Comparison of ENCODE assay signal across 10 cellular contexts in the genomic region with DNA sequence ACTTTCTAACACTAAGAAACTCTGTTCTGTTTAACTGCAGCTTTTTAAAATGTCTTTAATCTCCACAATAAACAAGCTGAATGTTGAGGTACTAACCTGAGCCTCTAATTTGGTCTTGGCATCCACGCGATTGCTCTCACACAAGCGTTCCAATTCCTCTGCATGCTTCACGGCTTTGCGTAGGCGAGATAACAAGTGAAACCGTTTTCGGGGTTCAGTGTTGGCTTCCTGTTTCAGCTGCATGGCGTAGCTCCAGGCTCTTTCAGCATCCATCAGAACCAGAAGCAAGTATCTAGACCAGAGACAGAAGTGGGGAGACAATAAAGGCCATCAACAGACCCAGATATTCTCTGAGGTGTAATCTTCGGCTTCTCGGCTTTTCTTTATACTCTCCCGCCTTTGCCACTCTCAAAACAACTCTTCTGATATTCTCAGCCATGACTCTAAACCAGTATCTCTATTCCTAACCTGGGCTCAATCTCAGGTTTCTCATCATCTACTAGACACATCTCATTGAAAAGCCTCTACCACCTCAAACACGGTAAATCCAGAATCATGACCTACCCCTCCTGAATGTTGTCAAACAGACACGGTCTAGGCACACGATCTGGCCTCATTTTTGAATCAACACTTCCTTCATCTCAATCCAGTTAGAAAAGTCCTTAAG.
DNase-seq lines count a peak whose midpoint lies in the region; ATAC-seq lines count a peak whose summit lies in the region.
"Had no signal": no experiment of that assay in that cellular context is flagged by ENCODE, and none has a peak within 500 bp of the region (broad histone marks: within the 10 kb centered on the region; RNA-seq: fewer than 3 reads in every experiment).

No MANE protein-coding gene starts in this region.

- H3K27me3 Mint-ChIP-seq in effector memory CD8-positive, alpha-beta T cell, result no peaks in the 10 kb centered on the region

- peak overlapping the region; percentile 76 to 93 for H3K27ac Mint-ChIP-seq in effector memory CD8-positive, alpha-beta T cell

- ATAC-seq in effector memory CD8-positive, alpha-beta T cell (replicated peaks), result peak; percentile 71
- ATAC-seq: left lung had no signal

- H3K4me1 Mint-ChIP-seq in effector memory CD8-positive, alpha-beta T cell (ENCODE audit: low read depth in 2 of 2), result peaks cover 10 to 13% of the 10 kb centered on the region in 2 donors

- no peaks in the 10 kb centered on the region for H3K9me3 Mint-ChIP-seq in effector memory CD8-positive, alpha-beta T cell

- peaks cover 95% of the 10 kb centered on the region for H3K36me3 Mint-ChIP-seq in effector memory CD8-positive, alpha-beta T cell (ENCODE audit: insufficient read depth)

- in situ Hi-C loops in KBM-7 (cut with MboI; ENCODE audit: low pct_unique_long_range_greater_than_20kb, low sequenced_read_pairs), result no loop called here

- H3K4me3 Mint-ChIP-seq in effector memory CD8-positive, alpha-beta T cell, result peak overlapping the region; percentile 24 to 50

- peak; percentile 44 to 55 for DNase-seq in stimulated activated CD4-positive, alpha-beta T cell treated with anti-CD3 and anti-CD28 coated beads, Interleukin-12 subunit alpha, Interleukin-12 subunit beta, amount 100 ng/mL, for 24 hours (ENCODE audit: low read depth in 2 of 2)
- no peak for DNase-seq in stimulated activated CD4-positive, alpha-beta T cell treated with anti-CD3 and anti-CD28 coated beads, Interleukin-12 subunit alpha, Interleukin-12 subunit beta, amount 100 ng/mL, for 4 hours
- DNase-seq in activated CD4-positive, alpha-beta T cell treated with anti-CD3 and anti-CD28 coated beads, Interleukin-2, amount 50 U/mL, for 48 hours, result peak; percentile 62 to 74
- DNase-seq in effector memory CD8-positive, alpha-beta T cell, result no peak
- no peak for DNase-seq in HK-2 (ENCODE audit: unreplicated experiment)
- no peak for DNase-seq in KBM-7
- DNase-seq in 8988T, result no peak
- no peak for DNase-seq in NCI-H2227 (lab: John Stamatoyannopoulos, UW; ENCODE audit: unreplicated experiment)
- DNase-seq: left lung, NCI-H187 treated with DMSO at 0.1 percent for 48 hours had no signal

Comparison
In these comparisons a context has a peak if more than half of its experiments do, and no peak if none do; other contexts are left out.
1. DNase-seq: peak in stimulated activated CD4-positive, alpha-beta T cell treated with anti-CD3 and anti-CD28 coated beads, Interleukin-12 subunit alpha, Interleukin-12 subunit beta, amount 100 ng/mL, for 24 hours (2 of 2) and activated CD4-positive, alpha-beta T cell treated with anti-CD3 and anti-CD28 coated beads, Interleukin-2, amount 50 U/mL, for 48 hours (2 of 2); none in stimulated activated CD4-positive, alpha-beta T cell treated with anti-CD3 and anti-CD28 coated beads, Interleukin-12 subunit alpha, Interleukin-12 subunit beta, amount 100 ng/mL, for 4 hours (single experiment), effector memory CD8-positive, alpha-beta T cell (0 of 3), HK-2 (single experiment), KBM-7 (single experiment), 8988T (single experiment) and NCI-H2227 (single experiment).